Comparison of ENCODE assay signal across 11 cellular contexts in the genomic region with DNA sequence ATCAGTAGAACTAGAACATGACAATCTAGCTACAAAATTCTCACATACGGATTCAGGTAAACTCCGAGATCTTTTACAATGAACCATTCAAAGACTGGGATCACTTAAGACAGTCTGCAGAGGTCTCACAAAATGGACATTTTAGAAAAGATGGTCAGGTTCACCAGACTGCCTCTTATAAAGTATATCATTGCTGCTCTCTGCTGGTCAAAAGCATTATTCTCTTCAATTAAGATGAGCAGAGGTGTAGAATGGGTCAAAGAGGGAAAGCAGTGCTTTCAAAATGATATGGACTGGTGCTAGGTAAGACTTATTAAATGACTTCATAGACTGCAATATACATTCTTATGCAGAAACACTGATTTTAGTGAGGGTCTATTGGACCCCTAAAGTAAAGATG.
A peak's percentile ranks its signal among the peaks of the same experiment; 100 is the strongest.
DNase-seq lines count a peak whose midpoint lies in the region; ATAC-seq, FAIRE-seq and TF ChIP-seq lines count a peak whose summit lies in the region.
"Had no signal": no experiment of that assay in that cellular context is flagged by ENCODE, and none has a peak within 500 bp of the region (broad histone marks: within the 10 kb centered on the region; RNA-seq: fewer than 3 reads in every experiment).

No MANE protein-coding gene starts in this region.

- H4K91ac ChIP-seq in H1 (replicated peaks; ENCODE audit: insufficient read length, low read length) (no peak overlapping the region), neuronal stem cell (ENCODE audit: low read depth, low read length, poor library complexity) (no peak overlapping the region)

- no peak overlapping the region for H2BK12ac ChIP-seq in H1 (ENCODE audit: low read depth, low read length)
- H2BK12ac ChIP-seq in neuronal stem cell (ENCODE audit: low read length), result no peak overlapping the region

- H3K79me1 ChIP-seq in H1 (ENCODE audit: low read depth, low read length) (no peaks in the 10 kb centered on the region), neuronal stem cell (ENCODE audit: low read depth, low read length) (no peaks in the 10 kb centered on the region)

- POLR2A ChIA-PET in H1 (lab: Charles Lee; ENCODE audit: partially characterized antibody), result no interaction called here

- no peaks in the 10 kb centered on the region for H3K9me3 ChIP-seq in H1 (ENCODE audit: insufficient read depth in 2 of 2, low read depth in 1 of 2, low read length in 1 of 2)
- H3K9me3 ChIP-seq in neuronal stem cell (replicated peaks in 1 of 2; ENCODE audit: control insufficient read depth in 2 of 2, insufficient read depth in 1 of 2, low read depth in 1 of 2, low read length in 2 of 2), result no peaks in the 10 kb centered on the region

- no peak overlapping the region for H2AK5ac ChIP-seq in H1 (ENCODE audit: low read depth, low read length)
- no peak overlapping the region for H2AK5ac ChIP-seq in neuronal stem cell (ENCODE audit: low read depth, low read length)

- H2BK5ac ChIP-seq in H1 (ENCODE audit: low read depth, low read length) (no peak overlapping the region), neuronal stem cell (ENCODE audit: low read length) (no peak overlapping the region)

- no peak for ATAC-seq in GM19463 (IDR thresholded peaks at IDR 0.05; ENCODE audit: unreplicated experiment)
- ATAC-seq: left ventricle myocardium superior had no signal

- H2AFZ ChIP-seq in H1 (ENCODE audit: low read length) (no peak overlapping the region), neuronal stem cell (ENCODE audit: low read length) (no peak overlapping the region)

- no peak overlapping the region for H2BK120ac ChIP-seq in H1 (replicated peaks; ENCODE audit: low read depth, low read length)
- no peak overlapping the region for H2BK120ac ChIP-seq in neuronal stem cell (ENCODE audit: low read depth, low read length)

- peak in 2 of 3 experiments; percentile 31 to 52; a peak in 2 of 4 replicates for TF ChIP-seq CTCF in H1 (IDR thresholded peaks at IDR 0.05; ENCODE audit: control extremely low read depth in 1 of 3, insufficient read depth in 1 of 3, low read depth in 1 of 3, low read length in 3 of 3)

- H3K14ac ChIP-seq in H1 (ENCODE audit: insufficient read length), result no peak overlapping the region
- no peak overlapping the region for H3K14ac ChIP-seq in neuronal stem cell (ENCODE audit: low read length)

- no peaks in the 10 kb centered on the region; a peak in 1 of 8 replicates for H3K36me3 ChIP-seq in H1 (ENCODE audit: control insufficient read depth in 2 of 4, insufficient read depth in 4 of 4, low read length in 3 of 4)
- H3K36me3 ChIP-seq in neuronal stem cell (replicated peaks in 1 of 2; ENCODE audit: control insufficient read depth in 2 of 2, insufficient read depth in 2 of 2, low read length in 2 of 2), result no peaks in the 10 kb centered on the region

- H3K79me2 ChIP-seq in H1 (ENCODE audit: control insufficient read depth in 1 of 2, insufficient read depth in 2 of 2, low read length in 2 of 2), result no peaks in the 10 kb centered on the region

- H3K9ac ChIP-seq in H1 (replicated peaks in 1 of 4; ENCODE audit: extremely low read depth in 1 of 4, low read depth in 3 of 4, low read length in 3 of 4) (no peak overlapping the region), neuronal stem cell (ENCODE audit: low read depth, low read length, poor library complexity) (no peak overlapping the region)

- TF ChIP-seq RAD21 in H1 (IDR thresholded peaks at IDR 0.05 in 1 of 2, conservative IDR thresholded peaks at IDR 0.05 in 1 of 2; ENCODE audit: low read depth in 2 of 2, low read length in 2 of 2), result peak; percentile 75

- H4K8ac ChIP-seq in H1 (ENCODE audit: extremely low read depth, insufficient read depth, low read length) (no peak overlapping the region), neuronal stem cell (ENCODE audit: low read depth, low read length) (no peak overlapping the region)

- H3K4me1 ChIP-seq in H1 (replicated peaks in 1 of 4; ENCODE audit: control insufficient read depth in 3 of 4, insufficient read depth in 4 of 4, low read length in 3 of 4) (no peaks in the 10 kb centered on the region), neuronal stem cell (ENCODE audit: control insufficient read depth in 2 of 2, insufficient read depth in 1 of 2, low read depth in 1 of 2, low read length in 2 of 2) (no peaks in the 10 kb centered on the region)

- FAIRE-seq in H1 (lab: Jason Lieb, UNC) (peak; percentile 81), RCC 7860 (lab: Jason Lieb, UNC) (no peak)
- FAIRE-seq: GM18507 had no signal

- H3K56ac ChIP-seq in H1 (replicated peaks; ENCODE audit: insufficient read length, low read depth, low read length), result no peak overlapping the region

- H3K23me2 ChIP-seq in H1 (ENCODE audit: low read depth, low read length), result no peaks in the 10 kb centered on the region

- H3K4me2 ChIP-seq in H1 (ENCODE audit: insufficient read depth in 1 of 2, low read depth in 2 of 2, low read length in 2 of 2), result no peak overlapping the region
- no peak overlapping the region for H3K4me2 ChIP-seq in neuronal stem cell (ENCODE audit: insufficient read depth, low read length, poor library complexity, severe bottlenecking)

- no peak for TF ChIP-seq EP300 in H1 (IDR thresholded peaks at IDR 0.05; ENCODE audit: borderline replicate concordance in 1 of 2, low read depth in 2 of 2, low read length in 2 of 2)

- no peak overlapping the region for H4K5ac ChIP-seq in H1 (ENCODE audit: insufficient read length, low read depth, low read length)

- H3K27me3 ChIP-seq in H1 (replicated peaks in 1 of 4; ENCODE audit: control insufficient read depth in 3 of 4, extremely low read depth in 1 of 4, insufficient read depth in 3 of 4, low read length in 3 of 4), result peaks cover 0 to 1% (median 0%) of the 10 kb centered on the region in 4 experiments; a peak in 1 of 7 replicates
- no peaks in the 10 kb centered on the region for H3K27me3 ChIP-seq in neuronal stem cell (ENCODE audit: control insufficient read depth in 3 of 3, insufficient read depth in 3 of 3, low read depth in 1 of 3, low read length in 3 of 3)

- no peak overlapping the region for H2BK15ac ChIP-seq in H1 (ENCODE audit: low read length)
- H2BK15ac ChIP-seq in neuronal stem cell (ENCODE audit: low read length), result no peak overlapping the region

- no peak overlapping the region for H3K4me3 ChIP-seq in H1 (ENCODE audit: extremely low read depth in 1 of 4, insufficient read depth in 2 of 4, low read depth in 3 of 4, low read length in 4 of 4)
- no peak overlapping the region for H3K4me3 ChIP-seq in neuronal stem cell (ENCODE audit: low read length in 2 of 2)

- H2BK20ac ChIP-seq in H1 (ENCODE audit: low read length), result no peak overlapping the region

- H3K23ac ChIP-seq in H1 (ENCODE audit: insufficient read length) (no peak overlapping the region), neuronal stem cell (ENCODE audit: low read depth, low read length, poor library complexity) (no peak overlapping the region)

- no peak overlapping the region for H3K18ac ChIP-seq in H1 (ENCODE audit: extremely low read depth, low read length)
- H3K18ac ChIP-seq in neuronal stem cell (ENCODE audit: low read length), result no peak overlapping the region

- H3K27ac ChIP-seq in H1 (ENCODE audit: low read depth, low read length) (no peak overlapping the region), neuronal stem cell (replicated peaks; ENCODE audit: low read length) (no peak overlapping the region)

- DNase-seq in HS-27A (ENCODE audit: low read depth) (peak; percentile 11), NCI-H774 (lab: John Stamatoyannopoulos, UW) (peak; percentile 41), H1 (ENCODE audit: low read depth in 1 of 2, low spot score in 2 of 2) (no peak), neuronal stem cell (ENCODE audit: low spot score) (peak; percentile 18), RCC 7860 (ENCODE audit: low spot score) (no peak), islet precursor cell (no peak), NCI-H2196 treated with DMSO at 0.1 percent for 48 hours (lab: John Stamatoyannopoulos, UW; ENCODE audit: unreplicated experiment) (no peak)
- DNase-seq: amygdala, left ventricle myocardium superior had no signal

- H4K20me1 ChIP-seq in H1 (replicated peaks in 1 of 2; ENCODE audit: control insufficient read depth in 1 of 2, insufficient read depth in 2 of 2, low read length in 2 of 2), result no peaks in the 10 kb centered on the region

- CTCF ChIA-PET in H1 (lab: Charles Lee; ENCODE audit: partially characterized antibody), result interaction anchor here (0.7 to 4.3 kb wide), 15 partner anchors 9 to 432 kb away, joined by 3 to 51 read pairs (median 3); no protein-coding TSS in a partner anchor

- no peak overlapping the region for H3K4ac ChIP-seq in H1 (replicated peaks; ENCODE audit: insufficient read length, low read depth, low read length)
- no peak overlapping the region for H3K4ac ChIP-seq in neuronal stem cell (ENCODE audit: low read length)

- WGBS in H1 (ENCODE audit: extremely low coverage in 1 of 2, insufficient coverage in 1 of 2, insufficient read length in 1 of 2, insufficient replicate concordance in 2 of 2, low coverage in 1 of 2, low lambda C conversion rate in 2 of 2, missing lambda C conversion rate in 1 of 2), 2 experiments, result 97% methylated on average over 2 of the region's 2 CpGs; no CpG with 5 or more reads in 1 of the 2 experiments
- WGBS in neuronal stem cell (ENCODE audit: extremely low coverage in 2 of 2, insufficient read length in 2 of 2, insufficient replicate concordance in 1 of 2), 2 donors, result no CpG with 5 or more reads among the region's 2 CpGs

- no peak for TF ChIP-seq POLR2A in H1 (IDR thresholded peaks at IDR 0.05; ENCODE audit: control extremely low read depth in 1 of 2, low read depth in 2 of 2, low read length in 2 of 2)

TF ChIP-seq in H1, 55 proteins besides CTCF, POLR2A, EP300 and RAD21:
- TF ChIP-seq NRF1 (IDR thresholded peaks at IDR 0.05; ENCODE audit: low read depth, low read length) (no peak), TAF1 (IDR thresholded peaks at IDR 0.05; ENCODE audit: low read depth, low read length) (no peak), TEAD4 (IDR thresholded peaks at IDR 0.05; ENCODE audit: low read depth, low read length) (no peak), FOSL1 (IDR thresholded peaks at IDR 0.05; ENCODE audit: insufficient read depth, low read depth, low read length) (no peak), POLR2AphosphoS5 (IDR thresholded peaks at IDR 0.05; ENCODE audit: low read depth, low read length) (no peak), PHF8 (conservative IDR thresholded peaks at IDR 0.05; ENCODE audit: low read depth, low read length) (no peak), KDM5A (IDR thresholded peaks at IDR 0.05; ENCODE audit: low read length) (no peak), SP4 (IDR thresholded peaks at IDR 0.05; ENCODE audit: low read length) (no peak), JUND (IDR thresholded peaks at IDR 0.05; ENCODE audit: low read length) (no peak), RFX5 (IDR thresholded peaks at IDR 0.05; ENCODE audit: borderline replicate concordance, low read depth, low read length) (no peak), BCL11A (IDR thresholded peaks at IDR 0.05; ENCODE audit: low read depth in 2 of 2, low read length in 2 of 2) (no peak), HDAC2 (IDR thresholded peaks at IDR 0.05; ENCODE audit: borderline replicate concordance in 1 of 2, low read depth in 2 of 2, low read length in 2 of 2) (no peak)

Comparison
In these comparisons a context has a peak if more than half of its experiments do, and no peak if none do; other contexts are left out.
1. DNase-seq: peak in HS-27A (single experiment), NCI-H774 (single experiment) and neuronal stem cell (single experiment); none in H1 (0 of 2), RCC 7860 (single experiment), islet precursor cell (single experiment) and NCI-H2196 treated with DMSO at 0.1 percent for 48 hours (single experiment).